ENCODE assay signal across 10 cellular contexts in the genomic region with DNA sequence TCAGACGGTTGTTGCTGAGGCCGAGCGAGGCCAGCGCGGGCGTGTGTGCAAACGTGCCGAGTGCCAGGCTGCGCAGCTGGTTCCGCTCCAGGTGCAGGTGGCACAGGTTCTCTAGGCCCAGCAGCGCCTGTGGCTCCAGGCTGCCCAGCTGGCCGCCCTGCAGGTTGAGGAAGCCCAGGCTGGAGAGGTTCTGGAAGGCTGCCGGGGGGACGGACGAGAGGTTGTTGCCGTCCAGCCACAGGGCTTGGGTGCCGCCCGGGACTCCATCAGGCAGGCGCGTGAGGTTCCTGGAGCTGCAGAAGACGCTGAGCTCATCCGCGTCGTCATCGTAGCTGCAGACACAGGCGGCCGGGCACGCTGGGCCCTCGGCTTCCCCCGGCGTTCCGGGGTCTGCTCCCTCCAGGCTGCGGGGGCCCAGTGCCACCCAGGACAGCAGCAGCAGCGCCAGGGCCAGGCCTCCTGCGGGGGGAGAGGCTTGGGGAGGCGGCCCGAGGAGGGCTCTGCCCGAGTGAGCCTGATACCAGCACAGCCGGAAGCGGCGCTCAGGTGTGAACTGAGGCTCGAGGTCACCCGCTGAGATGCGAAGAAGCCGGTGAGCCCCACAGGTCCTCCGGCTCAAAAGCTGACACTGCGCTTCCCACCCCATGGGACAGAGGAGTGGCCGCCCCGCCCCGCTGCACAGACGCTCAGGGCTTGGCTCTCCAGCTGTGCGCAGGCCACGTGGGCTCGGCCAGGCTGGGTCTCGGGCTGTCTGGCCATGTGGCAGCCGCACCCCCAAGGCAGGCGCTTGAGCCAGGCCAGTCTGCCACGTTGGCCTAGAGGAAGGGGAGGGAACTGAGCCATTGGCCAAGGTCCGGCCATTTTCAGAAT. TPM values are rescaled to one million over a fixed set of nuclear protein-coding genes. Genes with fewer than 3 reads are reported as not detected.
A peak's percentile ranks its signal among the peaks of the same experiment; 100 is the strongest.
DNase-seq lines count a peak whose midpoint lies in the region; ATAC-seq, FAIRE-seq and TF ChIP-seq lines count a peak whose summit lies in the region.
"Had no signal": no experiment of that assay in that cellular context is flagged by ENCODE, and none has a peak within 500 bp of the region (broad histone marks: within the 10 kb centered on the region; RNA-seq: fewer than 3 reads in every experiment).

No MANE protein-coding gene starts in this region.

- H4K20me1 ChIP-seq in GM12878 (ENCODE audit: control insufficient read depth, insufficient read depth): no peaks in the 10 kb centered on the region

- no peak for TF ChIP-seq EP300 in GM12878 (IDR thresholded peaks at IDR 0.05; ENCODE audit: borderline replicate concordance in 1 of 2, control insufficient read depth in 1 of 2, low read depth in 2 of 2, low read length in 2 of 2)

- H3K4me3 ChIP-seq in GM12878: no peak overlapping the region
- no peak overlapping the region for H3K4me3 ChIP-seq in mucosa of descending colon
- H3K4me3 ChIP-seq: adrenal gland, right atrium auricular region had no signal

- ATAC-seq in GM12878 (no peak), mucosa of descending colon (peak; percentile 57)
- ATAC-seq: WTC11 had no signal

- SMC1A ChIA-PET in GM12878 (lab: Charles Lee; ENCODE audit: uncharacterized antibody, unreplicated experiment): no interaction called here

- WGBS in GM12878 (ENCODE audit: insufficient coverage, insufficient replicate concordance, low lambda C conversion rate, missing lambda C conversion rate): 94% methylated on average over 42 of the region's 59 CpGs

- H3K9me3 ChIP-seq in GM12878 (replicated peaks; ENCODE audit: control insufficient read depth, insufficient read depth, low read length) (no peaks in the 10 kb centered on the region), mucosa of descending colon (no peaks in the 10 kb centered on the region)
- H3K9me3 ChIP-seq: adrenal gland, right atrium auricular region had no signal

- no peak overlapping the region for H3K27ac ChIP-seq in GM12878 (ENCODE audit: control insufficient read depth, insufficient read depth)
- H3K27ac ChIP-seq: adrenal gland, right atrium auricular region had no signal

- POLR2A ChIA-PET in GM12878 (lab: Charles Lee): interaction anchor here (1.0 kb wide), 1 partner anchor 14 kb away, joined by 4 read pairs; no protein-coding TSS in a partner anchor

- CTCF ChIA-PET in GM12878 (lab: Yijun Ruan, JAX): no interaction called here

- no peak overlapping the region for H2AFZ ChIP-seq in GM12878 (ENCODE audit: control insufficient read depth, low read depth, low read length)

- no peak for FAIRE-seq in GM12878 (lab: Jason Lieb, UNC)
- FAIRE-seq: H54 had no signal

- TF ChIP-seq RAD21 in GM12878 (IDR thresholded peaks at IDR 0.05; ENCODE audit: insufficient read depth, low read depth, low read length): no peak

- intact Hi-C loops in GM12878 (cut with micrococcal nuclease; ENCODE audit: unreplicated experiment) (no loop called here), mucosa of descending colon (cut with DNase I, micrococcal nuclease) (no loop called here)

- in situ Hi-C loops in GM12878 (cut with MboI): no loop called here

- RAD21 ChIA-PET in GM12878 (lab: Charles Lee; ENCODE audit: unreplicated experiment): no interaction called here

- H3K4me1 ChIP-seq in GM12878 (ENCODE audit: control insufficient read depth, insufficient read depth, low read length): no peaks in the 10 kb centered on the region
- no peaks in the 10 kb centered on the region for H3K4me1 ChIP-seq in mucosa of descending colon (ENCODE audit: low read depth)
- H3K4me1 ChIP-seq: adrenal gland, right atrium auricular region had no signal

- DNase-seq in GM12878 (ENCODE audit: low read depth, low spot score) (no peak), mucosa of descending colon (peak in 2 of 3 donors; percentile 40 to 51), middle frontal gyrus (ENCODE audit: extremely low spot score, low spot score) (no peak), NCI-H2171 treated with DMSO at 0.1 percent for 48 hours (lab: John Stamatoyannopoulos, UW) (no peak)
- DNase-seq: C1 segment of cervical spinal cord had no signal

- H3K4me2 ChIP-seq in GM12878 (ENCODE audit: control insufficient read depth, insufficient read depth): no peak overlapping the region

- H3K9ac ChIP-seq in GM12878 (ENCODE audit: control insufficient read depth, insufficient read depth, low read length): no peak overlapping the region

- no peaks in the 10 kb centered on the region for H3K27me3 ChIP-seq in GM12878 (replicated peaks in 1 of 2; ENCODE audit: control insufficient read depth in 2 of 2, insufficient read depth in 2 of 2, low read length in 1 of 2)
- H3K27me3 ChIP-seq: adrenal gland, right atrium auricular region had no signal

- TF ChIP-seq CTCF in GM12878 (IDR thresholded peaks at IDR 0.05 in 2 of 3, conservative IDR thresholded peaks at IDR 0.05 in 1 of 3; ENCODE audit: control insufficient read depth in 2 of 3, extremely low read depth in 1 of 3, insufficient read depth in 1 of 3, low read depth in 3 of 3, low read length in 3 of 3): no peak
- no peak for TF ChIP-seq CTCF in mucosa of descending colon (IDR thresholded peaks at IDR 0.05)

- no TSS peak for BruUV-seq in GM12878 (replicated peaks; lab: Mats Ljungman, UMichigan)

- H3K36me3 ChIP-seq in GM12878 (ENCODE audit: control insufficient read depth in 2 of 2, insufficient read depth in 2 of 2, low read length in 1 of 2) (peaks cover 0 to 9% of the 10 kb centered on the region in 2 experiments; a peak in 3 of 4 replicates), mucosa of descending colon (ENCODE audit: low read depth) (no peaks in the 10 kb centered on the region)

- TF ChIP-seq POLR2A in GM12878 (IDR thresholded peaks at IDR 0.05; ENCODE audit: low read depth, low read length): peak; percentile 38; the same call in 1 of the 2 replicates

- H3K79me2 ChIP-seq in GM12878 (ENCODE audit: control insufficient read depth, insufficient read depth, low read length): no peaks in the 10 kb centered on the region; the same call in 1 of the 2 replicates

RNA-seq across cellular contexts. Expression of gene IGFALS, which starts 1.3 kb away (rescaled TPM):
- 0.17 TPM in 1 of 2 replicates, not detected in the other for total RNA-seq in GM12878 (2013; cell fraction: nucleolus; rRNA removed)
- total RNA-seq in GM12878 (2014; rRNA removed) (0.11 TPM in 1 of 2 replicates, not detected in the other), GM12878 (2014; rRNA removed; fragmentation: Illumina TruSeq; extraction: Trizol) (not detected in 2 replicates), GM12878 (2021) (not detected in 2 replicates), mucosa of descending colon (1 to 10 TPM in 2 of 3 donors, under 1 TPM in 1; 0.51 to 1.9 (median 1.8) TPM)
- polyA plus RNA-seq in GM12878 (2011; ENCODE audit: low read depth): not detected
- polyA plus RNA-seq in GM12878 (2011; rRNA removed) (not detected in 2 replicates), GM12878 (2014; fragmentation: Illumina TruSeq; extraction: Trizol) (not detected in 2 replicates), GM12878 (2014; fragmentation: Nextera tagmentation; extraction: Ambion mirVana) (not detected), GM12878 (2014; rRNA removed) (0.04 TPM in 1 of 2 replicates, not detected in the other), GM12878 (2016; fragmentation: Nextera tagmentation; extraction: Ambion mirVana) (not detected)
- not detected in 2 replicates for polyA plus RNA-seq in GM12878 (2011; cell fraction: cytosol; rRNA removed)
- 0.12 TPM in 1 of 2 replicates, not detected in the other for polyA plus RNA-seq in GM12878 (2011; cell fraction: nucleus; rRNA removed)
- 0.21 and 0.32 TPM in 2 replicates for polyA plus RNA-seq in GM12878 (2012)
- not detected in 2 replicates for polyA minus RNA-seq in GM12878 (2011; rRNA and poly(A)+ RNA removed)
- not detected in 2 replicates for polyA minus RNA-seq in GM12878 (2011; cell fraction: cytosol; rRNA and poly(A)+ RNA removed)
- not detected in 2 replicates for polyA minus RNA-seq in GM12878 (2011; cell fraction: nucleus; rRNA and poly(A)+ RNA removed)
- total RNA-seq: myocyte, right atrium auricular region, WTC11 had no signal

RNA-seq across cellular contexts. Expression of gene NUBP2, which starts 9.4 kb away (rescaled TPM):
- 45.7 and 59.5 TPM in 2 replicates for total RNA-seq in GM12878 (2013; cell fraction: nucleolus; rRNA removed)
- total RNA-seq in GM12878 (2014; rRNA removed) (88.8 and 106 TPM in 2 replicates), GM12878 (2014; rRNA removed; fragmentation: Illumina TruSeq; extraction: Trizol) (11.0 and 13.5 TPM in 2 replicates), GM12878 (2021) (73.2 and 79.8 TPM in 2 replicates), mucosa of descending colon (10 to 100 TPM; 32.1 to 43.1 (median 39.3) TPM)
- 11.7 TPM for polyA plus RNA-seq in GM12878 (2011; ENCODE audit: low read depth)
- polyA plus RNA-seq in GM12878 (2011; rRNA removed) (8.2 and 23.6 TPM in 2 replicates), GM12878 (2014; fragmentation: Illumina TruSeq; extraction: Trizol) (0.73 and 6.5 TPM in 2 replicates), GM12878 (2014; fragmentation: Nextera tagmentation; extraction: Ambion mirVana) (1 to 10 TPM; 1.9 to 5.9 TPM), GM12878 (2014; rRNA removed) (80.5 and 94.5 TPM in 2 replicates), GM12878 (2016; fragmentation: Nextera tagmentation; extraction: Ambion mirVana) (100 to 1,000 TPM; 115 to 129 TPM)
- 54.5 and 91.2 TPM in 2 replicates for polyA plus RNA-seq in GM12878 (2011; cell fraction: cytosol; rRNA removed)
- 102 and 133 TPM in 2 replicates for polyA plus RNA-seq in GM12878 (2011; cell fraction: nucleus; rRNA removed)
- polyA plus RNA-seq in GM12878 (2012): 44.3 and 48.4 TPM in 2 replicates
- 8.8 and 27.4 TPM in 2 replicates for polyA minus RNA-seq in GM12878 (2011; rRNA and poly(A)+ RNA removed)
- 18.5 and 20.3 TPM in 2 replicates for polyA minus RNA-seq in GM12878 (2011; cell fraction: cytosol; rRNA and poly(A)+ RNA removed)
- polyA minus RNA-seq in GM12878 (2011; cell fraction: nucleus; rRNA and poly(A)+ RNA removed): 17.7 and 27.6 TPM in 2 replicates

RNA-seq across cellular contexts. Expression of gene SPSB3, which starts 9.8 kb away (rescaled TPM):
- total RNA-seq in GM12878 (2013; cell fraction: nucleolus; rRNA removed): 28.8 and 39.6 TPM in 2 replicates
- total RNA-seq in GM12878 (2014; rRNA removed) (22.2 and 26.2 TPM in 2 replicates), GM12878 (2014; rRNA removed; fragmentation: Illumina TruSeq; extraction: Trizol) (4.4 and 5.5 TPM in 2 replicates), GM12878 (2021) (18.3 and 18.5 TPM in 2 replicates), mucosa of descending colon (10 to 100 TPM; 39.7 to 56.5 (median 52.2) TPM)
- polyA plus RNA-seq in GM12878 (2011; ENCODE audit: low read depth): 6.5 TPM
- polyA plus RNA-seq in GM12878 (2011; rRNA removed) (4.7 and 9.7 TPM in 2 replicates), GM12878 (2014; fragmentation: Illumina TruSeq; extraction: Trizol) (0.97 and 2.8 TPM in 2 replicates), GM12878 (2014; fragmentation: Nextera tagmentation; extraction: Ambion mirVana) (1 to 10 TPM in 1 of 2 experiments, under 1 TPM in 1; 0.31 to 1.5 TPM), GM12878 (2014; rRNA removed) (26.9 and 32.4 TPM in 2 replicates), GM12878 (2016; fragmentation: Nextera tagmentation; extraction: Ambion mirVana) (10 to 100 TPM; 25.3 to 26.1 TPM)
- 18.5 and 28.3 TPM in 2 replicates for polyA plus RNA-seq in GM12878 (2011; cell fraction: cytosol; rRNA removed)
- polyA plus RNA-seq in GM12878 (2011; cell fraction: nucleus; rRNA removed): 87.6 and 94.0 TPM in 2 replicates
- 19.6 and 21.3 TPM in 2 replicates for polyA plus RNA-seq in GM12878 (2012)
- polyA minus RNA-seq in GM12878 (2011; rRNA and poly(A)+ RNA removed): 5.9 and 9.0 TPM in 2 replicates
- polyA minus RNA-seq in GM12878 (2011; cell fraction: cytosol; rRNA and poly(A)+ RNA removed): 4.8 and 5.2 TPM in 2 replicates
- polyA minus RNA-seq in GM12878 (2011; cell fraction: nucleus; rRNA and poly(A)+ RNA removed): 5.7 and 13.8 TPM in 2 replicates

RNA-seq across cellular contexts. Expression of gene MRPS34, which starts 19.2 kb away (rescaled TPM):
- 26.9 and 32.5 TPM in 2 replicates for total RNA-seq in GM12878 (2013; cell fraction: nucleolus; rRNA removed)
- total RNA-seq in GM12878 (2014; rRNA removed) (144 and 185 TPM in 2 replicates), GM12878 (2014; rRNA removed; fragmentation: Illumina TruSeq; extraction: Trizol) (92.3 and 109 TPM in 2 replicates), GM12878 (2021) (184 and 190 TPM in 2 replicates), mucosa of descending colon (100 to 1,000 TPM in 1 of 3 donors, 10 to 100 TPM in 2; 89.1 to 107 (median 91.0) TPM)
- 24.8 TPM for polyA plus RNA-seq in GM12878 (2011; ENCODE audit: low read depth)
- polyA plus RNA-seq in GM12878 (2011; rRNA removed) (62.8 and 99.3 TPM in 2 replicates), GM12878 (2014; fragmentation: Illumina TruSeq; extraction: Trizol) (18.2 and 56.0 TPM in 2 replicates), GM12878 (2014; fragmentation: Nextera tagmentation; extraction: Ambion mirVana) (10 to 100 TPM in 1 of 2 experiments, 1 to 10 TPM in 1; 3.6 to 17.9 TPM), GM12878 (2014; rRNA removed) (189 and 209 TPM in 2 replicates), GM12878 (2016; fragmentation: Nextera tagmentation; extraction: Ambion mirVana) (100 to 1,000 TPM; 265 to 285 TPM)
- 130 and 176 TPM in 2 replicates for polyA plus RNA-seq in GM12878 (2011; cell fraction: cytosol; rRNA removed)
- polyA plus RNA-seq in GM12878 (2011; cell fraction: nucleus; rRNA removed): 107 and 127 TPM in 2 replicates
- 75.1 and 85.8 TPM in 2 replicates for polyA plus RNA-seq in GM12878 (2012)
- 31.2 and 42.9 TPM in 2 replicates for polyA minus RNA-seq in GM12878 (2011; rRNA and poly(A)+ RNA removed)
- polyA minus RNA-seq in GM12878 (2011; cell fraction: cytosol; rRNA and poly(A)+ RNA removed): 29.7 and 32.3 TPM in 2 replicates
- polyA minus RNA-seq in GM12878 (2011; cell fraction: nucleus; rRNA and poly(A)+ RNA removed): 22.8 and 37.4 TPM in 2 replicates

RNA-seq across cellular contexts. Expression of gene EME2, which starts 19.6 kb away (rescaled TPM):
- 54.8 and 65.8 TPM in 2 replicates for total RNA-seq in GM12878 (2013; cell fraction: nucleolus; rRNA removed)
- total RNA-seq in GM12878 (2014; rRNA removed) (6.2 and 9.5 TPM in 2 replicates), GM12878 (2014; rRNA removed; fragmentation: Illumina TruSeq; extraction: Trizol) (1.4 and 2.1 TPM in 2 replicates), GM12878 (2021) (15.8 and 16.9 TPM in 2 replicates), mucosa of descending colon (10 to 100 TPM; 18.4 to 43.1 (median 24.7) TPM)
- polyA plus RNA-seq in GM12878 (2011; ENCODE audit: low read depth): 5.6 TPM
- polyA plus RNA-seq in GM12878 (2011; rRNA removed) (2.8 and 4.7 TPM in 2 replicates), GM12878 (2014; fragmentation: Illumina TruSeq; extraction: Trizol) (0.79 and 2.1 TPM in 2 replicates), GM12878 (2014; fragmentation: Nextera tagmentation; extraction: Ambion mirVana) (under 1 TPM; 0.29 to 0.80 TPM), GM12878 (2014; rRNA removed) (13.3 and 16.2 TPM in 2 replicates), GM12878 (2016; fragmentation: Nextera tagmentation; extraction: Ambion mirVana) (1 to 10 TPM; 3.4 to 4.7 TPM)
- 3.5 and 7.9 TPM in 2 replicates for polyA plus RNA-seq in GM12878 (2011; cell fraction: cytosol; rRNA removed)
- 152 and 178 TPM in 2 replicates for polyA plus RNA-seq in GM12878 (2011; cell fraction: nucleus; rRNA removed)
- polyA plus RNA-seq in GM12878 (2012): 10.3 and 11.2 TPM in 2 replicates
- polyA minus RNA-seq in GM12878 (2011; rRNA and poly(A)+ RNA removed): 1.6 and 5.0 TPM in 2 replicates
- 1.7 and 2.6 TPM in 2 replicates for polyA minus RNA-seq in GM12878 (2011; cell fraction: cytosol; rRNA and poly(A)+ RNA removed)
- 18.6 and 28.8 TPM in 2 replicates for polyA minus RNA-seq in GM12878 (2011; cell fraction: nucleus; rRNA and poly(A)+ RNA removed)

Comparison
In these comparisons a context has a peak if more than half of its experiments do, and no peak if none do; other contexts are left out.
1. DNase-seq: peak in mucosa of descending colon (2 of 3); none in GM12878 (single experiment), middle frontal gyrus (single experiment) and NCI-H2171 treated with DMSO at 0.1 percent for 48 hours (single experiment).